Comparison of ENCODE assay signal across 21 cellular contexts in the genomic region with DNA sequence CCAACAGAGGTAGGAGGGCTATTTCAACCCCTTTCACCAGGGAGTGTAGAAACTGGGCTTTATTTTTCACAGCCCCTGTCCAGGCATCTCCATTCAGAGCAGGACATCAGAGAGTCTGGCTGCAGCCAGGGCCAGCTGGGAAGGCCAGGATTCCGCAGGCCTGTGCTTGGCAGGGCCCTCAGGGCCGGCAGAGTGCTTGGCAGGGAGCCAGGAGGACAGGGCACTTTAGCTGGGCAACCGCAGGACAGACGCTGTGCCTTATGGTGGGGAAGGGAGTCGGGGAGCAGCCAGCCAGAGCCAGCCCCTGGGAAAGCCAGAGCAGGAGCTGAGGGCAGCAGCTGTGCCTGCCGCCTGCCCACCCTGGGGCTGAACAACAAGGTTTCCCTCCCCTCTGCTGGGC. TPM values are rescaled to one million over a fixed set of nuclear protein-coding genes. Genes with fewer than 3 reads are reported as not detected.
DNase-seq lines count a peak whose midpoint lies in the region; ATAC-seq and TF ChIP-seq lines count a peak whose summit lies in the region.
"Had no signal": no experiment of that assay in that cellular context is flagged by ENCODE, and none has a peak within 500 bp of the region (broad histone marks: within the 10 kb centered on the region; RNA-seq: fewer than 3 reads in every experiment).

No MANE protein-coding gene starts in this region.

- no peak for TF ChIP-seq EP300 in esophagus muscularis mucosa (IDR thresholded peaks at IDR 0.05)

- whole genome bisulfite sequencing in esophagus muscularis mucosa = 70% methylated on average over 4 of the region's 6 CpGs

- intact Hi-C loops in Right ventricle myocardium inferior (cut with DNase I) (no loop called here), esophagus muscularis mucosa (cut with DNase I) (no loop called here), upper lobe of right lung (cut with DNase I) (no loop called here)

- TF ChIP-seq CTCF in right atrium auricular region (IDR thresholded peaks at IDR 0.05) = no peak
- no peak for TF ChIP-seq CTCF in esophagus muscularis mucosa (IDR thresholded peaks at IDR 0.05)
- no peak for TF ChIP-seq CTCF in upper lobe of right lung (IDR thresholded peaks at IDR 0.05)

- H3K9me3 ChIP-seq in right atrium auricular region = no peaks in the 10 kb centered on the region
- H3K9me3 ChIP-seq in esophagus muscularis mucosa = no peaks in the 10 kb centered on the region
- no peaks in the 10 kb centered on the region for H3K9me3 ChIP-seq in upper lobe of right lung

- H3K36me3 ChIP-seq in right atrium auricular region (no peaks in the 10 kb centered on the region), esophagus muscularis mucosa (no peaks in the 10 kb centered on the region), upper lobe of right lung (no peaks in the 10 kb centered on the region)

- H3K27ac ChIP-seq in right atrium auricular region (no peak overlapping the region), esophagus muscularis mucosa (replicated peaks in 1 of 4) (no peak overlapping the region), upper lobe of right lung (no peak overlapping the region)
- H3K27ac ChIP-seq: SK-N-MC had no signal

- TF ChIP-seq POLR2A in esophagus muscularis mucosa (IDR thresholded peaks at IDR 0.05; ENCODE audit: low read depth) = no peak

- peak; percentile 75 for ATAC-seq in Right ventricle myocardium inferior
- peak; percentile 63 for ATAC-seq in upper lobe of right lung
- ATAC-seq in HG02763 (IDR thresholded peaks at IDR 0.05; ENCODE audit: unreplicated experiment) = no peak
- ATAC-seq: stimulated activated naive CD8-positive, alpha-beta T cell treated with anti-CD3 and anti-CD28 coated beads, Interleukin-15, Interleukin-2, amounts not matched to agents 100 U/mL and 50 U/mL, for 24 hours had no signal

- H3K4me1 ChIP-seq in right atrium auricular region = no peaks in the 10 kb centered on the region
- no peaks in the 10 kb centered on the region for H3K4me1 ChIP-seq in esophagus muscularis mucosa
- no peaks in the 10 kb centered on the region for H3K4me1 ChIP-seq in upper lobe of right lung

- H3K27me3 ChIP-seq in right atrium auricular region (no peaks in the 10 kb centered on the region), esophagus muscularis mucosa (peaks cover 0 to 9% (median 0%) of the 10 kb centered on the region in 4 donors), upper lobe of right lung (no peaks in the 10 kb centered on the region)

- H3K4me3 ChIP-seq in right atrium auricular region = no peak overlapping the region
- no peak overlapping the region for H3K4me3 ChIP-seq in esophagus muscularis mucosa
- H3K4me3 ChIP-seq in upper lobe of right lung = no peak overlapping the region
- H3K4me3 ChIP-seq: SK-N-MC had no signal

- DNase-seq in Right ventricle myocardium inferior (ENCODE audit: missing footprints) (peak; percentile 74), right atrium auricular region (ENCODE audit: low spot score) (no peak), esophagus muscularis mucosa (ENCODE audit: extremely low spot score) (peak; percentile 84), medulla oblongata (ENCODE audit: extremely low spot score) (peak; percentile 70), upper lobe of right lung (no peak), kidney glomerular epithelial cell (lab: John Stamatoyannopoulos, UW) (no peak), germinal center (ENCODE audit: low spot score) (no peak)
- DNase-seq: activated CD4-positive, alpha-beta T cell treated with anti-CD3 and anti-CD28 coated beads, Interleukin-2, amount 50 U/mL, for 1 hour; activated naive CD8-positive, alpha-beta T cell treated with anti-CD3 and anti-CD28 coated beads for 36 hours; activated T-cell treated with anti-CD3 and anti-CD28 coated beads, Interleukin-2, amount 50 U/mL, for 1 hour; foreskin fibroblast; GF-D8; KBM-7; NCI-H1436; NCI-H345; occipital lobe; stimulated activated CD4-positive, alpha-beta T cell treated with anti-CD3 and anti-CD28 coated beads, Interleukin-12 subunit alpha, Interleukin-12 subunit beta, amount 100 ng/mL, for 4 hours; stimulated activated naive CD8-positive, alpha-beta T cell treated with anti-CD3 and anti-CD28 coated beads, Interleukin-15, Interleukin-2, amounts not matched to agents 100 U/mL and 50 U/mL, for 24 hours had no signal

RNA-seq across cellular contexts. Expression of a gene that starts 34.5 kb away (rescaled TPM):
- total RNA-seq in Right ventricle myocardium inferior = not detected
- not detected for total RNA-seq in right atrium auricular region
- not detected for total RNA-seq in esophagus muscularis mucosa
- not detected for total RNA-seq in upper lobe of right lung
- total RNA-seq: activated naive CD8-positive, alpha-beta T cell treated with anti-CD3 and anti-CD28 coated beads for 36 hours; occipital lobe; OCI-LY7 had no signal

RNA-seq across cellular contexts. Expression of a gene that starts 47.9 kb away (rescaled TPM):
- not detected for total RNA-seq in Right ventricle myocardium inferior
- total RNA-seq in right atrium auricular region = not detected
- total RNA-seq in esophagus muscularis mucosa = not detected
- total RNA-seq in upper lobe of right lung = not detected
- total RNA-seq: activated naive CD8-positive, alpha-beta T cell treated with anti-CD3 and anti-CD28 coated beads for 36 hours; occipital lobe; OCI-LY7 had no signal

Comparison
In these comparisons a context has a peak if more than half of its experiments do, and no peak if none do; other contexts are left out.
1. DNase-seq: peak in Right ventricle myocardium inferior (single experiment), esophagus muscularis mucosa (single experiment) and medulla oblongata (single experiment); none in right atrium auricular region (single experiment), upper lobe of right lung (single experiment), kidney glomerular epithelial cell (single experiment) and germinal center (single experiment).